ENCODE assay signal across 24 cellular contexts in the genomic region with DNA sequence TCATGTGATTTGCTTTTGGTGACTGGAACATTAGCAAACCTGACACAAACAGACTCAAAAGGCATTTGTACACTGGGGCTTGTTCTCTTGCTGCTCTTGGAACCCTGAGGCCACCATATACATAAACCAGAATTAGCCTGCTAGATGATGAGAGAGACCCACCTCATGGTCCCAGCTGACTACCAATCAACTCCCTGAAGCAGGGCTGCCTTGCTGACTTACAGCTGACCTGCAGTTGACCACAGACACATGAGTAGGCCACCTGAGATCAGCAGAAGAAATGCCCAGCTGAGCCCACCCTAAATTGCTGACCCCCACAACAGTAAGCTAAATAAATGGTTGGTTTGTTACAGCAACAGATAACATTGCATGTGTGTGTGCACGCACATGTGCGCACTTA. TPM values are rescaled to one million over a fixed set of nuclear protein-coding genes. Genes with fewer than 3 reads are reported as not detected.
DNase-seq lines count a peak whose midpoint lies in the region; ATAC-seq and TF ChIP-seq lines count a peak whose summit lies in the region.
"Had no signal": no experiment of that assay in that cellular context is flagged by ENCODE, and none has a peak within 500 bp of the region (broad histone marks: within the 10 kb centered on the region; RNA-seq: fewer than 3 reads in every experiment).

No MANE protein-coding gene starts in this region.

- no peak for TF ChIP-seq CTCF in HCT116 (IDR thresholded peaks at IDR 0.05 in 2 of 3, conservative IDR thresholded peaks at IDR 0.05 in 1 of 3; ENCODE audit: borderline replicate concordance in 1 of 3, insufficient read depth in 1 of 3, low read depth in 2 of 3, low read length in 2 of 3)

- H3K4me3 Mint-ChIP-seq in naive thymus-derived CD4-positive, alpha-beta T cell, result no peak overlapping the region
- H3K4me3 Mint-ChIP-seq: CD4-positive, CD25-positive, alpha-beta regulatory T cell; IgD-negative memory B cell had no signal

- H3K79me2 ChIP-seq in HCT116 (ENCODE audit: insufficient read depth, low read length), result peaks cover 6% of the 10 kb centered on the region

- H3K9me3 ChIP-seq in HCT116 (ENCODE audit: control insufficient read depth in 1 of 2, insufficient read depth in 1 of 2, low read depth in 1 of 2, low read length in 2 of 2) (no peaks in the 10 kb centered on the region), SJSA1 (replicated peaks) (no peaks in the 10 kb centered on the region)
- no peaks in the 10 kb centered on the region for H3K9me3 ChIP-seq in naive thymus-derived CD4-positive, alpha-beta T cell (ENCODE audit: control insufficient read depth in 2 of 3, low read length in 3 of 3)
- H3K9me3 ChIP-seq: BE2C had no signal

- no peak for TF ChIP-seq RAD21 in HCT116 (IDR thresholded peaks at IDR 0.05; ENCODE audit: low read depth)

- no peak overlapping the region for H3K9ac ChIP-seq in HCT116 (ENCODE audit: low read length)

- ATAC-seq in HCT116 (no peak), HG02973 (IDR thresholded peaks at IDR 0.05; ENCODE audit: unreplicated experiment) (no peak), HG03565 (IDR thresholded peaks at IDR 0.05; ENCODE audit: unreplicated experiment) (no peak), HG02610 (IDR thresholded peaks at IDR 0.05; ENCODE audit: unreplicated experiment) (no peak)
- no peak for ATAC-seq in naive thymus-derived CD4-positive, alpha-beta T cell

- peaks cover 0 to under 1% (median 0%) of the 10 kb centered on the region in 5 donors for H3K36me3 Mint-ChIP-seq in naive thymus-derived CD4-positive, alpha-beta T cell
- H3K36me3 Mint-ChIP-seq: CD4-positive, CD25-positive, alpha-beta regulatory T cell; IgD-negative memory B cell had no signal

- H3K4me1 Mint-ChIP-seq in naive thymus-derived CD4-positive, alpha-beta T cell, result no peaks in the 10 kb centered on the region
- H3K4me1 Mint-ChIP-seq: CD4-positive, CD25-positive, alpha-beta regulatory T cell had no signal

- no peak overlapping the region for H3K27ac Mint-ChIP-seq in naive thymus-derived CD4-positive, alpha-beta T cell
- H3K27ac Mint-ChIP-seq: CD4-positive, CD25-positive, alpha-beta regulatory T cell had no signal

- H3K4me1 ChIP-seq in HCT116 (ENCODE audit: control insufficient read depth in 1 of 2, insufficient read depth in 2 of 2, low read length in 2 of 2), result peaks cover 17 to 21% of the 10 kb centered on the region in 2 experiments
- peaks cover 18% of the 10 kb centered on the region for H3K4me1 ChIP-seq in SJSA1 (replicated peaks)
- H3K4me1 ChIP-seq in naive thymus-derived CD4-positive, alpha-beta T cell (ENCODE audit: control insufficient read depth in 2 of 2, insufficient read depth in 2 of 2, low read length in 2 of 2), result no peaks in the 10 kb centered on the region
- H3K4me1 ChIP-seq: BE2C had no signal

- H3K36me3 ChIP-seq in HCT116 (ENCODE audit: control insufficient read depth in 1 of 2, insufficient read depth in 2 of 2, low read length in 2 of 2), result peaks cover 0 to 6% of the 10 kb centered on the region in 2 experiments; a peak in 1 of 4 replicates
- peaks cover 34% of the 10 kb centered on the region for H3K36me3 ChIP-seq in SJSA1
- H3K36me3 ChIP-seq in naive thymus-derived CD4-positive, alpha-beta T cell (ENCODE audit: control insufficient read depth in 2 of 3, insufficient read depth in 3 of 3, low read length in 3 of 3), result no peaks in the 10 kb centered on the region
- H3K36me3 ChIP-seq: BE2C had no signal

- CTCF ChIA-PET in HCT116 (lab: Charles Lee), result interaction anchor here (0.6 to 2.9 kb wide), 5 partner anchors 172 to 275 kb away, joined by 3 to 14 read pairs (median 4); no protein-coding TSS in a partner anchor
- CTCF ChIA-PET in naive thymus-derived CD4-positive, alpha-beta T cell (lab: Charles Lee), result interaction anchor here (0.6 to 1.0 kb wide), 3 partner anchors 8 to 422 kb away, joined by 3 read pairs; no protein-coding TSS in a partner anchor

- no peaks in the 10 kb centered on the region for H3K27me3 ChIP-seq in HCT116 (ENCODE audit: insufficient read depth, low read length)
- H3K27me3 ChIP-seq in SJSA1 (replicated peaks), result no peaks in the 10 kb centered on the region
- no peaks in the 10 kb centered on the region for H3K27me3 ChIP-seq in naive thymus-derived CD4-positive, alpha-beta T cell (ENCODE audit: control insufficient read depth in 2 of 2, insufficient read depth in 2 of 2, low read length in 2 of 2)
- H3K27me3 ChIP-seq: BE2C had no signal

- H3K27me3 Mint-ChIP-seq in naive thymus-derived CD4-positive, alpha-beta T cell, result no peaks in the 10 kb centered on the region
- H3K27me3 Mint-ChIP-seq: CD4-positive, CD25-positive, alpha-beta regulatory T cell; IgD-negative memory B cell had no signal

- TF ChIP-seq POLR2A in HCT116 (IDR thresholded peaks at IDR 0.05; ENCODE audit: borderline replicate concordance, extremely low read depth, insufficient read depth, insufficient read length), result no peak

- H3K4me2 ChIP-seq in HCT116 (ENCODE audit: low read length), result peak overlapping the region; percentile 11; the same call in 1 of the 2 replicates

- POLR2A ChIA-PET in HCT116 (lab: Charles Lee), result interaction anchor here (1.2 kb wide), 1 partner anchor 188 kb away, joined by 3 read pairs; no protein-coding TSS in a partner anchor
- POLR2A ChIA-PET in naive thymus-derived CD4-positive, alpha-beta T cell (lab: Charles Lee), result no interaction called here

- no TSS peak for BruUV-seq in HCT116 (replicated peaks; lab: Mats Ljungman, UMichigan)

- H3K9me2 ChIP-seq in HCT116 (ENCODE audit: insufficient read depth), result no peaks in the 10 kb centered on the region

- H4K20me1 ChIP-seq in HCT116 (ENCODE audit: insufficient read depth), result no peaks in the 10 kb centered on the region

- intact Hi-C loops in HCT116 (cut with micrococcal nuclease), result loop anchor here (5.0 to 10.0 kb wide), 4 partner anchors 282 to 1110 kb away; no protein-coding TSS in a partner anchor
- intact Hi-C loops in naive thymus-derived CD4-positive, alpha-beta T cell (cut with micrococcal nuclease), result loop anchor here in 1 of 2 donors (5.0 kb wide), 1 partner anchor 1112 kb away; no protein-coding TSS in a partner anchor

- H3K4me3 ChIP-seq in HCT116 (replicated peaks in 1 of 2; ENCODE audit: low read depth in 1 of 2, low read length in 2 of 2), result no peak overlapping the region
- no peak overlapping the region for H3K4me3 ChIP-seq in SJSA1
- H3K4me3 ChIP-seq in naive thymus-derived CD4-positive, alpha-beta T cell (ENCODE audit: low read length), result no peak overlapping the region
- H3K4me3 ChIP-seq: SK-N-MC had no signal

- RAD21 ChIA-PET in HCT116 (lab: Charles Lee; ENCODE audit: low non-redundant PET in 1 of 2, low total read pairs in 2 of 2, uncharacterized antibody in 2 of 2, unreplicated experiment in 2 of 2), result interaction anchor here in 1 of 2 experiments (0.6 kb wide), 1 partner anchor 99 kb away, joined by 3 read pairs; no protein-coding TSS in a partner anchor

- DNase-seq in HCT116 (ENCODE audit: low read depth, low spot score) (no peak), SJSA1 (ENCODE audit: low read depth in 1 of 2, low spot score in 2 of 2) (no peak), islet precursor cell (peak; percentile 58)
- DNase-seq in naive thymus-derived CD4-positive, alpha-beta T cell, result no peak
- DNase-seq: BE2C; CD4-positive, CD25-positive, alpha-beta regulatory T cell; DMS79; GOT3; Karpas-422; NCI-H1417; NCI-H1694 treated with DMSO at 0.1 percent for 48 hours; NCI-H2081 treated with DMSO at 0.1 percent for 48 hours; NCI-H2171 treated with DMSO at 0.1 percent for 48 hours; NCI-H446; NCI-H526; OCI-M1; Right ventricle myocardium superior; SW 1271; T-helper 2 cell had no signal

- H3K27ac ChIP-seq in HCT116 (ENCODE audit: low read depth, low read length), result no peak overlapping the region; the same call in 1 of the 2 replicates
- peak overlapping the region; percentile 5; the same call in 1 of the 2 replicates for H3K27ac ChIP-seq in SJSA1
- no peak overlapping the region for H3K27ac ChIP-seq in naive thymus-derived CD4-positive, alpha-beta T cell (ENCODE audit: low read depth, low read length)
- H3K27ac ChIP-seq: SK-N-MC had no signal

- no peaks in the 10 kb centered on the region for H3K9me3 Mint-ChIP-seq in naive thymus-derived CD4-positive, alpha-beta T cell
- H3K9me3 Mint-ChIP-seq: CD4-positive, CD25-positive, alpha-beta regulatory T cell; IgD-negative memory B cell had no signal

- no peak overlapping the region for H2AFZ ChIP-seq in HCT116 (ENCODE audit: low read depth, low read length, poor library complexity, severe bottlenecking)

TF ChIP-seq in HCT116, 20 proteins besides CTCF, POLR2A, EP300 and RAD21:
- 0 out of 2 replicates have a peak, but pooled peaks have one; percentile 22 for TF ChIP-seq SRF (IDR thresholded peaks at IDR 0.05; ENCODE audit: low read depth)
- TF ChIP-seq EZH2 (IDR thresholded peaks at IDR 0.05), result no peak

RNA-seq across cellular contexts. Expression of gene BRIP1, which starts 28.7 kb away (rescaled TPM):
- 22.2 TPM for total RNA-seq in HCT116 (2021; ENCODE audit: unreplicated experiment)
- polyA plus RNA-seq in HCT116 (2012), result 2.1 and 4.0 TPM in 2 replicates
- total RNA-seq in SJSA1 (2014; rRNA removed; shearing (Covaris generic)), result 31.2 and 53.2 TPM in 2 replicates
- 10 to 100 TPM in 1 of 5 experiments, 1 to 10 TPM in 4; 1.6 to 19.9 (median 1.8) TPM for total RNA-seq in naive thymus-derived CD4-positive, alpha-beta T cell
- 1 to 10 TPM in 1 of 2 donors, under 1 TPM in 1; 0.64 to 1.2 TPM for polyA plus RNA-seq in naive thymus-derived CD4-positive, alpha-beta T cell
